In genomic region chr7:101602484-101603241, GRCh38 we compare ENCODE assay signal across 8 cellular contexts. TPM values are rescaled to one million over a fixed set of nuclear protein-coding genes. Genes with fewer than 3 reads are reported as not detected.
A peak's percentile ranks its signal among the peaks of the same experiment; 100 is the strongest.
DNase-seq lines count a peak whose midpoint lies in the region; ATAC-seq and TF ChIP-seq lines count a peak whose summit lies in the region.

No MANE protein-coding gene starts in this region.

- DNase-seq in AG09309 (ENCODE audit: low read depth) (no peak), GM19240 (ENCODE audit: insufficient read length, low spot score) (peak; percentile 51), NCI-H2107 treated with DMSO at 0.1 percent for 48 hours (lab: John Stamatoyannopoulos, UW; ENCODE audit: unreplicated experiment) (peak; percentile 23), activated B cell treated with CpG ODN at 0.5 μM for 24 hours (peak; percentile 59), cardiac fibroblast (ENCODE audit: low read depth in 2 of 2) (peak; percentile 75 to 78), kidney glomerular epithelial cell (lab: John Stamatoyannopoulos, UW) (peak; percentile 51)
- peak; percentile 65 for DNase-seq in stimulated activated CD4-positive, alpha-beta T cell treated with anti-CD3 and anti-CD28 coated beads, Interleukin-1b, Interleukin-23, amount 100 ng/mL, for 48 hours

- H3K9me3 Mint-ChIP-seq in activated B cell treated with CpG ODN at 0.5 μM for 24 hours: no peaks in the 10 kb centered on the region

- CTCF ChIA-PET in activated B cell treated with CpG ODN at 0.5 μM for 24 hours (lab: Charles Lee): interaction anchor here (1.0 to 4.2 kb wide), 5 partner anchors 141 to 669 kb away, joined by 3 to 33 read pairs (median 3); no protein-coding TSS in a partner anchor

- ATAC-seq in activated B cell treated with CpG ODN at 0.5 μM for 24 hours (ENCODE audit: low read depth) (peak; percentile 91), GM21515 (IDR thresholded peaks at IDR 0.05; ENCODE audit: unreplicated experiment) (no peak)

- H3K4me3 Mint-ChIP-seq in activated B cell treated with CpG ODN at 0.5 μM for 24 hours: no peak overlapping the region

- H3K27me3 Mint-ChIP-seq in activated B cell treated with CpG ODN at 0.5 μM for 24 hours: no peaks in the 10 kb centered on the region

- H3K4me1 Mint-ChIP-seq in activated B cell treated with CpG ODN at 0.5 μM for 24 hours: no peaks in the 10 kb centered on the region

- intact Hi-C loops in activated B cell treated with CpG ODN at 0.5 μM for 24 hours (cut with micrococcal nuclease): loop anchor here (1.0 kb wide), 3 partner anchors 60 to 634 kb away; no protein-coding TSS in a partner anchor

- no peak overlapping the region for H3K27ac Mint-ChIP-seq in activated B cell treated with CpG ODN at 0.5 μM for 24 hours

- TF ChIP-seq CTCF in AG09309 (IDR thresholded peaks at IDR 0.05; ENCODE audit: control insufficient read depth, insufficient read depth, low read depth, low read length, missing control alignments): peak; percentile 98
- no peak for TF ChIP-seq CTCF in activated B cell treated with CpG ODN at 0.5 μM for 24 hours (IDR thresholded peaks at IDR 0.05)
- peak; percentile 96 for TF ChIP-seq CTCF in cardiac fibroblast (IDR thresholded peaks at IDR 0.05; ENCODE audit: low read depth, low read length)

- POLR2A ChIA-PET in activated B cell treated with CpG ODN at 0.5 μM for 24 hours (lab: Charles Lee): no interaction called here

- H3K4me3 ChIP-seq in AG09309 (ENCODE audit: control insufficient read depth, low read depth, low read length): no peak overlapping the region
- H3K4me3 ChIP-seq in cardiac fibroblast (replicated peaks in 1 of 2; ENCODE audit: low read depth in 2 of 2, low read length in 2 of 2): no peak overlapping the region

- H3K36me3 Mint-ChIP-seq in activated B cell treated with CpG ODN at 0.5 μM for 24 hours (ENCODE audit: low read depth): no peaks in the 10 kb centered on the region

RNA-seq across cellular contexts. Expression of gene MYL10, which starts 26.4 kb away (rescaled TPM):
- total RNA-seq in activated B cell treated with CpG ODN at 0.5 μM for 24 hours: not detected in 2 replicates
